19 cellular contexts compared by ENCODE assay signal in the genomic region with DNA sequence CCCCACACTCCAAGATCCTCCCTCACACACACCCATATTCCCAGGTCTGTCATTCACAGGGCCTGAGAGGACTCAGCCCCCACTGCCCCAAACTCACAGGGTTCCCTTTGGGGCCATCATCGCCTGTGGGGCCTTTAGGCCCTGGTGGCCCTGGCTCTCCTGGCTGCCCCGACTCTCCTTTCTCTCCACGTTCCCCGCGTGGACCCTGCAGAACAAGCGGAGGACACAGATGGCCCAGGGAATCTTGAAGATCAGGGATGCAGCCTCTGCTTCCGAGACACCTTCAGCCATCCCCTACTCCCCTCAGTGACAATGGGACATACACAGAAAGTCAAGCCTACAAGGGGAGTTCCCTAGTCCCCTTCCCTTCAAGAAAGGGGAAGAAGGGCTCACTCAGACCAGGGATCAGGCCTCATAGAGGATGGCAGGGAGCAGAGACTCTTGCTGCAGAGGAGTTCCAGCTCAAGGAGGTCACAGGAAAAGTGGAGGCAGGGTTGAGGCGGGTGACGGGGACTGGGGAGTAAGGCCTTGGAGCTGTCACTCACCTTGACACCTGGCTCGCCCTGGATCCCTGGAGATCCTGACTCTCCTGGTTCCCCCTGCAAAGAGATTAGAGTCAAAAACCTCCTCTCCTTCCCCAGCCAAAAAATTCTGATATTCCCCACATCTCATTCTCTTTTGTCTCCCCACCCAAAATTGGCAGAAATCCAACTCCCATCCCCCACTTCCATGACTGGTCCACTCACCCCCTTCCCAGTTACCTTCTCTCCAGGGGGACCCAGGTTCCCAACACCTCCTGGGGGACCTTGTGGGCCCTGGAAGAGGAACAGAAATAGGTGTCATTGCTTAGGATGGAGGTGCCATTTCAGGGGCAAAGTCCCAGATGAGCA. TPM values are rescaled to one million over a fixed set of nuclear protein-coding genes. Genes with fewer than 3 reads are reported as not detected.
A peak's percentile ranks its signal among the peaks of the same experiment; 100 is the strongest.
DNase-seq lines count a peak whose midpoint lies in the region; ATAC-seq and TF ChIP-seq lines count a peak whose summit lies in the region.
"Had no signal": no experiment of that assay in that cellular context is flagged by ENCODE, and none has a peak within 500 bp of the region (broad histone marks: within the 10 kb centered on the region; RNA-seq: fewer than 3 reads in every experiment).

No MANE protein-coding gene starts in this region.

- peak; percentile 53 for DNase-seq in natural killer cell treated with Interleukin-12 subunit alpha and Interleukin-12 subunit beta and Interleukin-15 and Interleukin-18, amount 100 ng/mL, for 72 hours (ENCODE audit: low spot score)
- DNase-seq in natural killer cell (no peak), coronary artery (ENCODE audit: low spot score) (peak; percentile 63), UCSD-AML1 (lab: John Stamatoyannopoulos, UW; ENCODE audit: unreplicated experiment) (no peak)
- no peak for DNase-seq in activated CD8-positive, alpha-beta memory T cell treated with anti-CD3 and anti-CD28 coated beads, Interleukin-2, amount 50 U/mL, for 48 hours
- DNase-seq: activated CD4-positive, alpha-beta T cell treated with anti-CD3 and anti-CD28 coated beads, Interleukin-2, amount 50 U/mL, for 1 hour; adrenal gland; CD4-positive, CD25-positive, alpha-beta regulatory T cell; DMS 273 treated with DMSO at 0.1 percent for 48 hours; head of caudate nucleus; left colon; mesendoderm; naive B cell; NCI-H526 treated with DMSO at 0.1 percent for 48 hours; SJCRH30; stimulated activated naive CD4-positive, alpha-beta T cell had no signal

- no peaks in the 10 kb centered on the region for H3K4me1 Mint-ChIP-seq in natural killer cell treated with Interleukin-12 subunit alpha and Interleukin-12 subunit beta and Interleukin-15 and Interleukin-18, amount 100 ng/mL, for 72 hours (ENCODE audit: low read depth in 2 of 2)
- H3K4me1 Mint-ChIP-seq in natural killer cell: no peaks in the 10 kb centered on the region
- H3K4me1 Mint-ChIP-seq: CD4-positive, CD25-positive, alpha-beta regulatory T cell had no signal

- no peaks in the 10 kb centered on the region for H3K36me3 Mint-ChIP-seq in natural killer cell treated with Interleukin-12 subunit alpha and Interleukin-12 subunit beta and Interleukin-15 and Interleukin-18, amount 100 ng/mL, for 72 hours
- H3K36me3 Mint-ChIP-seq in natural killer cell: no peaks in the 10 kb centered on the region
- H3K36me3 Mint-ChIP-seq: CD4-positive, CD25-positive, alpha-beta regulatory T cell; naive B cell had no signal

- TF ChIP-seq CTCF in natural killer cell (IDR thresholded peaks at IDR 0.05): no peak
- TF ChIP-seq CTCF in coronary artery (IDR thresholded peaks at IDR 0.05): no peak

- H3K4me3 Mint-ChIP-seq in natural killer cell treated with Interleukin-12 subunit alpha and Interleukin-12 subunit beta and Interleukin-15 and Interleukin-18, amount 100 ng/mL, for 72 hours: no peak overlapping the region
- no peak overlapping the region for H3K4me3 Mint-ChIP-seq in natural killer cell
- H3K4me3 Mint-ChIP-seq: CD4-positive, CD25-positive, alpha-beta regulatory T cell had no signal

- H3K27ac Mint-ChIP-seq in natural killer cell treated with Interleukin-12 subunit alpha and Interleukin-12 subunit beta and Interleukin-15 and Interleukin-18, amount 100 ng/mL, for 72 hours: no peak overlapping the region
- peak overlapping the region in 1 of 2 donors; percentile 56 for H3K27ac Mint-ChIP-seq in natural killer cell
- H3K27ac Mint-ChIP-seq: activated T-helper 2 cell treated with anti-CD3 and anti-CD28 coated beads, Interferon-gamma antibody, Interleukin-2, Interleukin-4, amounts not matched to agents 10 μg/mL and 5 μg/mL and 100 μg/mL, durations not matched to agents 14 hours and 24 hours and 36 hours had no signal

- no peak overlapping the region for H3K27ac ChIP-seq in coronary artery
- H3K27ac ChIP-seq: adrenal gland, breast epithelium, SJCRH30 had no signal

- ATAC-seq in natural killer cell treated with Interleukin-12 subunit alpha and Interleukin-12 subunit beta and Interleukin-15 and Interleukin-18, amount 100 ng/mL, for 72 hours: no peak
- ATAC-seq in natural killer cell (no peak), HG03439 (IDR thresholded peaks at IDR 0.05; ENCODE audit: unreplicated experiment) (no peak)
- ATAC-seq: left colon had no signal

- no peak overlapping the region for H3K4me3 ChIP-seq in coronary artery
- H3K4me3 ChIP-seq: adrenal gland, breast epithelium, SJCRH30 had no signal

- intact Hi-C loops in natural killer cell (cut with micrococcal nuclease): no loop called here

- H3K27me3 Mint-ChIP-seq in natural killer cell treated with Interleukin-12 subunit alpha and Interleukin-12 subunit beta and Interleukin-15 and Interleukin-18, amount 100 ng/mL, for 72 hours: no peaks in the 10 kb centered on the region
- H3K27me3 Mint-ChIP-seq in natural killer cell (ENCODE audit: low read depth in 2 of 2): peaks cover 0 to 4% of the 10 kb centered on the region in 2 donors

- no peaks in the 10 kb centered on the region for H3K9me3 Mint-ChIP-seq in natural killer cell treated with Interleukin-12 subunit alpha and Interleukin-12 subunit beta and Interleukin-15 and Interleukin-18, amount 100 ng/mL, for 72 hours
- H3K9me3 Mint-ChIP-seq in natural killer cell: no peaks in the 10 kb centered on the region
- H3K9me3 Mint-ChIP-seq: activated T-helper 2 cell treated with anti-CD3 and anti-CD28 coated beads, Interferon-gamma antibody, Interleukin-2, Interleukin-4, amounts not matched to agents 10 μg/mL and 5 μg/mL and 100 μg/mL, durations not matched to agents 14 hours and 24 hours and 36 hours; CD4-positive, CD25-positive, alpha-beta regulatory T cell; naive B cell had no signal

RNA-seq across cellular contexts. Expression of a gene that starts 22.7 kb away (rescaled TPM):
- total RNA-seq in natural killer cell treated with Interleukin-12 subunit alpha and Interleukin-12 subunit beta and Interleukin-15 and Interleukin-18, amount 100 ng/mL, for 72 hours: 1 to 10 TPM; 1.1 to 1.3 TPM
- total RNA-seq in natural killer cell: 1 to 10 TPM in 1 of 3 donors, under 1 TPM in 2; 0.93 to 2.0 (median 0.94) TPM

RNA-seq across cellular contexts. Expression of a gene that starts 30.9 kb away (rescaled TPM):
- total RNA-seq in natural killer cell treated with Interleukin-12 subunit alpha and Interleukin-12 subunit beta and Interleukin-15 and Interleukin-18, amount 100 ng/mL, for 72 hours: 10 to 100 TPM; 43.9 to 50.4 TPM
- total RNA-seq in natural killer cell: 10 to 100 TPM; 72.3 to 96.4 (median 73.9) TPM

RNA-seq across cellular contexts. Expression of a gene that starts 31.1 kb away (rescaled TPM):
- total RNA-seq in natural killer cell treated with Interleukin-12 subunit alpha and Interleukin-12 subunit beta and Interleukin-15 and Interleukin-18, amount 100 ng/mL, for 72 hours: 100 to 1,000 TPM in 1 of 2 donors, 10 to 100 TPM in 1; 91.5 to 102 TPM
- total RNA-seq in natural killer cell: 10 to 100 TPM; 38.9 to 45.7 (median 45.6) TPM

RNA-seq across cellular contexts. Expression of a gene that starts 34.9 kb away (rescaled TPM):
- total RNA-seq in natural killer cell treated with Interleukin-12 subunit alpha and Interleukin-12 subunit beta and Interleukin-15 and Interleukin-18, amount 100 ng/mL, for 72 hours: 1 to 10 TPM; 3.3 to 6.2 TPM
- 1 to 10 TPM; 5.4 to 7.7 (median 6.8) TPM for total RNA-seq in natural killer cell

RNA-seq across cellular contexts. Expression of a gene that starts 38.8 kb away (rescaled TPM):
- 10 to 100 TPM; 31.1 to 35.5 TPM for total RNA-seq in natural killer cell treated with Interleukin-12 subunit alpha and Interleukin-12 subunit beta and Interleukin-15 and Interleukin-18, amount 100 ng/mL, for 72 hours
- 10 to 100 TPM; 34.5 to 40.3 (median 36.5) TPM for total RNA-seq in natural killer cell

Comparison
In these comparisons a context has a peak if more than half of its experiments do, and no peak if none do; other contexts are left out.
1. DNase-seq: peak in natural killer cell treated with Interleukin-12 subunit alpha and Interleukin-12 subunit beta and Interleukin-15 and Interleukin-18, amount 100 ng/mL, for 72 hours (single experiment) and coronary artery (single experiment); none in natural killer cell (single experiment), activated CD8-positive, alpha-beta memory T cell treated with anti-CD3 and anti-CD28 coated beads, Interleukin-2, amount 50 U/mL, for 48 hours (single experiment) and UCSD-AML1 (single experiment).